21 cellular contexts compared by ENCODE assay signal in the genomic region with DNA sequence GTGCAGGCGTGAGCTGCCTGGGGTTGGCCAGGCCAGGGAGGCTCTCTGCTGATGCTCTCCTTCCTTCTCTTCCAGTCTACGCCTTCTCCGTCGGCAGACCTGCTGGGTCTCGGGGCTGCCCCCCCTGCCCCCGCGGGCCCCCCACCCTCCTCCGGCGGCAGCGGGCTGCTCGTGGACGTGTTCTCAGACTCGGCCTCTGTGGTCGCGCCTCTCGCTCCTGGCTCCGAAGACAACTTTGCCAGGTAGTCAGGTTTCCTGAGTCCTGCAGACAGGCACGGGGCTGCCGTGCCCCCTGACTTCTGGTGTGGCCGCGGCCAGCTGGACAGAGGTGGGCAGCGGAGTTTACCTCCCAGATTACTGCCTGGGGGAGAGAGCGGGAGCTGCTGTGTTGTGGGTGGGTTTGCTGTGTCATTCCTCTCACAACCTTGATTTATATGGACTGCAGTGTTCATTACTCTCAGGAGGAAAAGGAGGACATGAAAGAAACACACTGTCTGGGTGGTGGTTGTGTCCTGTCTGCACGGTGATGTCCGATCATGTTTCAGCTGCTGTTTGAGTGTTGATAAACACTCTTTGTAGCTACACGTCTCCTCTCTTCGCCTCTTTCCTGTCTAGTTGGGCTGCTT. TPM values are rescaled to one million over a fixed set of nuclear protein-coding genes. Genes with fewer than 3 reads are reported as not detected.
DNase-seq lines count a peak whose midpoint lies in the region; ATAC-seq and TF ChIP-seq lines count a peak whose summit lies in the region.
"Had no signal": no experiment of that assay in that cellular context is flagged by ENCODE, and none has a peak within 500 bp of the region (broad histone marks: within the 10 kb centered on the region; RNA-seq: fewer than 3 reads in every experiment).

No MANE protein-coding gene starts in this region.

- no peaks in the 10 kb centered on the region for H3K27me3 Mint-ChIP-seq in endodermal cell (ENCODE audit: insufficient read depth)
- peaks cover 8% of the 10 kb centered on the region for H3K27me3 Mint-ChIP-seq in neural progenitor cell (ENCODE audit: insufficient read depth, low read depth)

- no peak overlapping the region for H2BK15ac ChIP-seq in IMR-90 (ENCODE audit: low read depth, low read length)

- H3K36me3 Mint-ChIP-seq in endodermal cell (ENCODE audit: low read depth) (peaks cover 76% of the 10 kb centered on the region), neural progenitor cell (peaks cover 22% of the 10 kb centered on the region)

- in situ Hi-C loops in IMR-90 (cut with MboI; ENCODE audit: low sequenced_read_pairs): no loop called here

- H3K23ac ChIP-seq in IMR-90 (ENCODE audit: low read depth, low read length): no peak overlapping the region

- no peak overlapping the region for H4K91ac ChIP-seq in IMR-90 (ENCODE audit: insufficient read depth, low read depth, low read length)

- CTCF ChIA-PET in IMR-90 (lab: Yijun Ruan, JAX): no interaction called here

- peaks cover 4 to 96% (median 55%) of the 10 kb centered on the region in 11 experiments; a peak in 20 of 22 replicates for H4K20me1 ChIP-seq in BLaER1 treated with 17β-estradiol and CSF1 and Interleukin-3, amounts not matched to agents 10 nM and 100 nM
- H4K20me1 ChIP-seq in IMR-90 (ENCODE audit: insufficient read depth, low read length) (peaks cover 47% of the 10 kb centered on the region), neural progenitor cell (ENCODE audit: low read depth) (peaks cover 25% of the 10 kb centered on the region)

- DNase-seq in IMR-90 (no peak), endodermal cell (no peak), neural progenitor cell (ENCODE audit: low spot score) (no peak), OCI-M1 (lab: John Stamatoyannopoulos, UW) (no peak), NCI-H226 (no peak), HPDE6-E6E7 (ENCODE audit: extremely low spot score) (no peak), cerebellar cortex (ENCODE audit: low spot score) (no peak)
- DNase-seq: COR-L47, DMS 273 treated with DMSO at 0.1 percent for 48 hours, DMS79 treated with DMSO at 0.1 percent for 48 hours, Karpas-422, MV-4-11, NCI-H1105 treated with DMSO at 0.1 percent for 48 hours, NCI-H2029 treated with DMSO at 0.1 percent for 48 hours, NCI-H345, NCI-H526, PC-3, Right ventricle myocardium superior had no signal

- TF ChIP-seq POLR2A in IMR-90 (IDR thresholded peaks at IDR 0.05; ENCODE audit: low read depth, low read length): no peak

- H3K79me1 ChIP-seq in IMR-90 (ENCODE audit: low read depth in 1 of 2, low read length in 2 of 2): peaks cover 6 to 54% of the 10 kb centered on the region in 2 experiments

- H2BK20ac ChIP-seq in IMR-90 (ENCODE audit: low read depth, low read length): no peak overlapping the region

- H2AK5ac ChIP-seq in IMR-90 (ENCODE audit: low read depth, low read length): no peak overlapping the region

- no peak overlapping the region for H2BK120ac ChIP-seq in IMR-90 (ENCODE audit: low read depth, low read length)

- H3K56ac ChIP-seq in IMR-90 (ENCODE audit: extremely low read depth, insufficient read depth, low read length): no peak overlapping the region

- H3K36me3 ChIP-seq in BLaER1 treated with 17β-estradiol and CSF1 and Interleukin-3, amounts not matched to agents 10 nM and 100 nM: peaks cover 42 to 95% (median 59%) of the 10 kb centered on the region in 11 experiments; a peak in 21 of 22 replicates
- H3K36me3 ChIP-seq in IMR-90 (ENCODE audit: control insufficient read depth, insufficient read depth, low read length) (peaks cover 51% of the 10 kb centered on the region), endodermal cell (ENCODE audit: control insufficient read depth, insufficient read depth, low read length) (peaks cover 39% of the 10 kb centered on the region), neural progenitor cell (no peaks in the 10 kb centered on the region)

- peak overlapping the region; percentile 38 to 95 (median 75); a peak in 20 of 22 replicates for H3K4me2 ChIP-seq in BLaER1 treated with 17β-estradiol and CSF1 and Interleukin-3, amounts not matched to agents 10 nM and 100 nM
- H3K4me2 ChIP-seq in IMR-90 (ENCODE audit: low read depth, low read length) (no peak overlapping the region), neural progenitor cell (no peak overlapping the region)

- peak overlapping the region in 8 of 11 experiments; percentile 1 to 67 (median 42); a peak in 10 of 22 replicates for H3K9ac ChIP-seq in BLaER1 treated with 17β-estradiol and CSF1 and Interleukin-3, amounts not matched to agents 10 nM and 100 nM
- H3K9ac ChIP-seq in IMR-90 (ENCODE audit: low read depth, low read length) (no peak overlapping the region), endodermal cell (ENCODE audit: extremely low read depth, low read length, poor library complexity, severe bottlenecking) (no peak overlapping the region), neural progenitor cell (no peak overlapping the region)

- H3K9me3 Mint-ChIP-seq in endodermal cell (no peaks in the 10 kb centered on the region), neural progenitor cell (no peaks in the 10 kb centered on the region)

- H3K4me3 Mint-ChIP-seq in endodermal cell (no peak overlapping the region), neural progenitor cell (no peak overlapping the region)

- no peak overlapping the region for H3K4ac ChIP-seq in IMR-90 (ENCODE audit: low read depth, low read length)

- H3K4me1 Mint-ChIP-seq in endodermal cell (no peaks in the 10 kb centered on the region), neural progenitor cell (peaks cover 12% of the 10 kb centered on the region)

- intact Hi-C loops in IMR-90 (cut with micrococcal nuclease): no loop called here

- peaks cover 32 to 96% (median 77%) of the 10 kb centered on the region in 10 experiments for H3K4me1 ChIP-seq in BLaER1 treated with 17β-estradiol and CSF1 and Interleukin-3, amounts not matched to agents 10 nM and 100 nM
- H3K4me1 ChIP-seq in IMR-90 (ENCODE audit: control insufficient read depth, insufficient read depth, low read length) (no peaks in the 10 kb centered on the region), endodermal cell (ENCODE audit: control insufficient read depth, insufficient read depth, low read length) (no peaks in the 10 kb centered on the region), neural progenitor cell (no peaks in the 10 kb centered on the region)
- H3K4me1 ChIP-seq: HAP-1 had no signal

- H2AK9ac ChIP-seq in IMR-90 (replicated peaks; ENCODE audit: low read depth, low read length, poor library complexity): peak overlapping the region; percentile 13

- H3K14ac ChIP-seq in IMR-90 (replicated peaks; ENCODE audit: low read depth, low read length): no peak overlapping the region

- H3K27ac ChIP-seq in BLaER1 treated with 17β-estradiol and CSF1 and Interleukin-3, amounts not matched to agents 10 nM and 100 nM: peak overlapping the region in 8 of 11 experiments; percentile 27 to 74 (median 57); a peak in 15 of 22 replicates
- H3K27ac ChIP-seq in IMR-90 (ENCODE audit: insufficient read depth, low read length): no peak overlapping the region
- H3K27ac ChIP-seq in endodermal cell (ENCODE audit: low read depth, low read length): no peak overlapping the region
- no peak overlapping the region for H3K27ac ChIP-seq in neural progenitor cell

- H3K79me2 ChIP-seq in neural progenitor cell (ENCODE audit: low read depth): no peaks in the 10 kb centered on the region

- peak overlapping the region; percentile 50 for H3K27ac Mint-ChIP-seq in endodermal cell
- H3K27ac Mint-ChIP-seq in neural progenitor cell: peak overlapping the region; percentile 2

- no TSS peak for BruUV-seq in IMR-90 (replicated peaks; lab: Mats Ljungman, UMichigan)

- no peak overlapping the region for H4K5ac ChIP-seq in IMR-90 (ENCODE audit: low read depth, low read length)

- peaks cover 0 to 8% (median 0%) of the 10 kb centered on the region in 11 experiments; a peak in 2 of 22 replicates for H3K27me3 ChIP-seq in BLaER1 treated with 17β-estradiol and CSF1 and Interleukin-3, amounts not matched to agents 10 nM and 100 nM
- H3K27me3 ChIP-seq in IMR-90 (ENCODE audit: control insufficient read depth, insufficient read depth, low read length): no peaks in the 10 kb centered on the region
- H3K27me3 ChIP-seq in endodermal cell (ENCODE audit: control insufficient read depth, insufficient read depth, low read length, poor library complexity, severe bottlenecking): no peaks in the 10 kb centered on the region
- no peaks in the 10 kb centered on the region for H3K27me3 ChIP-seq in neural progenitor cell

- H3K4me3 ChIP-seq in BLaER1 treated with 17β-estradiol and CSF1 and Interleukin-3, amounts not matched to agents 10 nM and 100 nM: no peak overlapping the region
- H3K4me3 ChIP-seq in IMR-90 (ENCODE audit: insufficient read depth, low read depth, low read length) (no peak overlapping the region), endodermal cell (ENCODE audit: low read length) (no peak overlapping the region), neural progenitor cell (no peak overlapping the region)
- H3K4me3 ChIP-seq: HAP-1 had no signal

- H2AFZ ChIP-seq in IMR-90 (replicated peaks; ENCODE audit: low read length, poor library complexity): no peak overlapping the region
- H2AFZ ChIP-seq in neural progenitor cell (replicated peaks): no peak overlapping the region

- no peaks in the 10 kb centered on the region for H3K9me1 ChIP-seq in IMR-90 (ENCODE audit: insufficient read depth, low read length)

- TF ChIP-seq CTCF in IMR-90 (conservative IDR thresholded peaks at IDR 0.05; ENCODE audit: low read depth, low read length) (no peak), endodermal cell (conservative IDR thresholded peaks at IDR 0.05) (no peak), neural progenitor cell (IDR thresholded peaks at IDR 0.05) (no peak)

- 60% methylated on average over 1 of the region's 27 CpGs; no CpG with 5 or more reads in 1 of the 2 experiments for WGBS in IMR-90 (ENCODE audit: extremely low coverage in 2 of 2, insufficient read length in 1 of 2), 2 experiments
- 96 to 98% methylated on average over 16 to 27 of the region's 27 CpGs for WGBS in endodermal cell (ENCODE audit: insufficient coverage in 1 of 2, insufficient read length in 1 of 2), 2 experiments

- no peak overlapping the region for H2BK5ac ChIP-seq in IMR-90 (ENCODE audit: low read depth, low read length, poor library complexity, severe bottlenecking)

- dilution Hi-C loops in IMR-90 (cut with HindIII; ENCODE audit: low sequenced_read_pairs, unreplicated experiment): no loop called here

- POLR2A ChIA-PET in IMR-90 (lab: Charles Lee; ENCODE audit: unreplicated experiment): no interaction called here

- H3F3A ChIP-seq in neural progenitor cell (ENCODE audit: low read depth): no peaks in the 10 kb centered on the region

- no peaks in the 10 kb centered on the region for H3K9me3 ChIP-seq in BLaER1 treated with 17β-estradiol and CSF1 and Interleukin-3, amounts not matched to agents 10 nM and 100 nM (replicated peaks in 1 of 11)
- H3K9me3 ChIP-seq in IMR-90 (ENCODE audit: control insufficient read depth, insufficient read depth, low read length) (no peaks in the 10 kb centered on the region), endodermal cell (ENCODE audit: control insufficient read depth, low read length) (no peaks in the 10 kb centered on the region), neural progenitor cell (ENCODE audit: low read depth) (no peaks in the 10 kb centered on the region)
- H3K9me3 ChIP-seq: HAP-1 had no signal

- no peak overlapping the region for H4K8ac ChIP-seq in IMR-90 (ENCODE audit: low read depth in 2 of 2, low read length in 2 of 2)

- no peak for TF ChIP-seq RAD21 in IMR-90 (IDR thresholded peaks at IDR 0.05; ENCODE audit: low read length)

- no peak; the same call in 1 of the 2 replicates for ATAC-seq in IMR-90 (ENCODE audit: low read depth)
- ATAC-seq: PC-3 had no signal

- no peak overlapping the region for H3K18ac ChIP-seq in IMR-90 (ENCODE audit: low read depth, low read length)

RNA-seq across cellular contexts. Expression of gene MUC6, which starts 36.0 kb away (rescaled TPM):
- total RNA-seq in IMR-90 (2012; rRNA removed) (not detected in 2 replicates), endodermal cell (under 1 TPM; 0.26 to 0.40 TPM), neural progenitor cell (ENCODE audit: low replicate concordance) (not detected in 2 replicates)
- not detected in 2 replicates for polyA plus RNA-seq in IMR-90 (2012; rRNA removed)
- polyA plus RNA-seq in IMR-90 (2012; cell fraction: cytosol; rRNA removed): not detected in 2 replicates
- polyA plus RNA-seq in IMR-90 (2012; cell fraction: nucleus; rRNA removed; ENCODE audit: low replicate concordance): not detected in 2 replicates
- polyA plus RNA-seq in endodermal cell (2013, experiment 1 of 2): 0.04 TPM
- not detected for polyA plus RNA-seq in endodermal cell (2013, experiment 2 of 2)
- total RNA-seq: M059J, Right ventricle myocardium superior had no signal

Comparison
In these comparisons a context has a peak if more than half of its experiments do, and no peak if none do; other contexts are left out.
1. H3K27ac ChIP-seq: peak in BLaER1 treated with 17β-estradiol and CSF1 and Interleukin-3, amounts not matched to agents 10 nM and 100 nM (8 of 11); none in IMR-90 (single experiment), endodermal cell (single experiment) and neural progenitor cell (single experiment).
2. H3K4me2 ChIP-seq: peak in BLaER1 treated with 17β-estradiol and CSF1 and Interleukin-3, amounts not matched to agents 10 nM and 100 nM (11 of 11); none in IMR-90 (single experiment) and neural progenitor cell (single experiment).
3. H3K9ac ChIP-seq: peak in BLaER1 treated with 17β-estradiol and CSF1 and Interleukin-3, amounts not matched to agents 10 nM and 100 nM (8 of 11); none in IMR-90 (single experiment), endodermal cell (single experiment) and neural progenitor cell (single experiment).